In the genomic region with DNA sequence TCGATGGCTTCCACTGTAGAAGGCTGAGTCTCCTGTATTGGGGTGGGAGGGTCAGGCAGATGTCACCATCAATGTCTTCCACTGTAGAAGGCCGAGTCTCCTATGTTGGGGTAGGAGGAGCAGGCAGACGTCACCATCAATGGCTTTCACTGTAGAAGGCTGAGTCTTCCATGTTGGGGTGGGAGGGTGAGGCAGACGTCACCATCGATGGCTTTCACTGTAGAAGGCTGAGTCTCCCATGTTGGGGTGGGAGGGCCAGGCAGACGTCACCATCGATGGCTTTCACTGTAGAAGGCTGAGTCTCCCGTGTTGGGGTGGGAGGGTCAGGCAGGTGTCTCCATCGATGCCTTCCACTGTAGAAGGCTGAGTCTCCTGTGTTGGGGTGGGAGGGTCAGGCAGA, we compare ENCODE assay signal across 35 cellular contexts.
"Had no signal": no experiment of that assay in that cellular context is flagged by ENCODE, and none has a peak within 500 bp of the region (broad histone marks: within the 10 kb centered on the region; RNA-seq: fewer than 3 reads in every experiment).

No MANE protein-coding gene starts in this region.

- H3K4me3 ChIP-seq: adrenal gland, body of pancreas, breast epithelium had no signal

- FAIRE-seq: astrocyte, TTC549 had no signal

- H3K36me3 ChIP-seq: adrenal gland, brain microvascular endothelial cell, breast epithelium had no signal

- H3K4me1 ChIP-seq: adrenal gland, body of pancreas, breast epithelium had no signal

- DNase-seq: activated B cell treated with CpG ODN at 0.5 μM for 24 hours; activated CD4-positive, alpha-beta memory T cell treated with anti-CD3 and anti-CD28 coated beads for 36 hours; activated CD4-positive, alpha-beta T cell treated with anti-CD3 and anti-CD28 coated beads for 4 hours; activated CD4-positive, alpha-beta T cell treated with anti-CD3 and anti-CD28 coated beads, Interleukin-2, amount 10 ng/mL, durations not matched to agents 24 days and 14 days; activated CD4-positive, alpha-beta T cell treated with anti-CD3 and anti-CD28 coated beads, Interleukin-2, amount 50 U/mL, for 1 hour; activated CD4-positive, alpha-beta T cell treated with anti-CD3 and anti-CD28 coated beads, Interleukin-2, amount 50 U/mL, for 4 hours; activated CD4-positive, CD25-positive, alpha-beta regulatory T cell treated with anti-CD3 and anti-CD28 coated beads, Interleukin-2, amount 50 U/mL, for 72 hours; activated CD8-positive, alpha-beta memory T cell treated with anti-CD3 and anti-CD28 coated beads, Interleukin-2, amount 50 U/mL, for 4 hours; activated CD8-positive, alpha-beta T cell treated with anti-CD3 and anti-CD28 coated beads for 36 hours; activated effector memory CD4-positive, alpha-beta T cell treated with anti-CD3 and anti-CD28 coated beads, Interleukin-2, amount 50 U/mL, for 16 hours; activated gamma-delta T cell treated with Interleukin-2 at 50 U/mL for 16 hours; activated naive CD4-positive, alpha-beta T cell; activated naive CD4-positive, alpha-beta T cell treated with anti-CD3 and anti-CD28 coated beads for 36 hours; activated naive CD4-positive, alpha-beta T cell treated with anti-CD3 and anti-CD28 coated beads, Interleukin-2, amount 50 U/mL, for 16 hours; activated naive CD8-positive, alpha-beta T cell treated with anti-CD3 and anti-CD28 coated beads for 36 hours; activated T-cell treated with anti-CD3 and anti-CD28 coated beads for 4 hours; activated T-cell treated with anti-CD3 and anti-CD28 coated beads, Interleukin-2, amount 50 U/mL, for 1 hour; activated T-cell treated with anti-CD3 and anti-CD28 coated beads, Interleukin-2, amount 50 U/mL, for 4 hours; activated T-cell treated with anti-CD3 and anti-CD28 coated beads, Interleukin-2, amount 50 U/mL, for 72 hours; adrenal gland; amniotic stem cell; aorta; body of pancreas; brain microvascular endothelial cell; caudate nucleus; cerebellar nuclear complex; T-helper 1 cell; T-helper 2 cell; T-helper 9 cell had no signal

- ATAC-seq: activated CD8-positive, alpha-beta T cell treated with anti-CD3 and anti-CD28 coated beads for 36 hours; activated naive CD4-positive, alpha-beta T cell treated with anti-CD3 and anti-CD28 coated beads, Interleukin-2, amount 50 U/mL, for 72 hours; activated T-cell treated with anti-CD3 and anti-CD28 coated beads, Interleukin-2, amount 50 U/mL, for 4 hours; activated T-cell treated with anti-CD3 and anti-CD28 coated beads, Interleukin-2, amount 50 U/mL, for 72 hours; activated T-helper 17 cell treated with anti-CD3 and anti-CD28 coated beads, Interleukin-2, amount 50 U/mL, for 72 hours; body of pancreas had no signal

- H3K27me3 ChIP-seq: adrenal gland, body of pancreas, brain microvascular endothelial cell had no signal

- H3K27ac ChIP-seq: adrenal gland, body of pancreas, brain microvascular endothelial cell, breast epithelium, VCaP had no signal

- H3K9me3 ChIP-seq: adrenal gland, body of pancreas, breast epithelium had no signal
